8 cellular contexts compared by ENCODE assay signal in genomic region chr2:152098798-152099654, GRCh38. TPM values are rescaled to one million over a fixed set of nuclear protein-coding genes. Genes with fewer than 3 reads are reported as not detected.
DNase-seq lines count a peak whose midpoint lies in the region; ATAC-seq and TF ChIP-seq lines count a peak whose summit lies in the region.

CACNB4 (minus strand) TSS chr2:152099044.

- no peaks in the 10 kb centered on the region for H3K36me3 ChIP-seq in mammary epithelial cell (ENCODE audit: insufficient read depth, low read length)
- H3K36me3 ChIP-seq in stomach = no peaks in the 10 kb centered on the region

- TF ChIP-seq CTCF in GM20000 (IDR thresholded peaks at IDR 0.05; ENCODE audit: extremely low read depth, missing control alignments) = no peak
- no peak for TF ChIP-seq CTCF in mammary epithelial cell (conservative IDR thresholded peaks at IDR 0.05 in 1 of 2, IDR thresholded peaks at IDR 0.05 in 1 of 2; ENCODE audit: extremely low read depth in 1 of 2, insufficient read depth in 1 of 2, low read depth in 1 of 2, low read length in 2 of 2)
- TF ChIP-seq CTCF in stomach (IDR thresholded peaks at IDR 0.05) = no peak

- in situ Hi-C loops in Caki2 (cut with HindIII; ENCODE audit: low pct_unique_long_range_greater_than_20kb, low sequenced_read_pairs) (no loop called here), mammary epithelial cell (cut with MboI; ENCODE audit: low sequenced_read_pairs in 2 of 2) (no loop called here)

- intact Hi-C loops in mammary epithelial cell (cut with micrococcal nuclease) = no loop called here
- intact Hi-C loops in left colon (cut with DNase I, micrococcal nuclease) = no loop called here
- intact Hi-C loops in stomach (cut with DNase I; ENCODE audit: low total_unique reads) = no loop called here

- no peaks in the 10 kb centered on the region for H3K79me2 ChIP-seq in mammary epithelial cell (ENCODE audit: insufficient read depth, low read length)

- BruUV-seq in mammary epithelial cell (replicated peaks; lab: Mats Ljungman, UMichigan) = no TSS peak

- peaks cover 24% of the 10 kb centered on the region for H3K4me1 ChIP-seq in mammary epithelial cell (ENCODE audit: insufficient read depth, low read length)
- peaks cover 20 to 28% (median 23%) of the 10 kb centered on the region in 4 donors for H3K4me1 ChIP-seq in stomach

- H2AFZ ChIP-seq in mammary epithelial cell (ENCODE audit: low read depth, low read length) = peak within 1 kb of the TSS; percentile 80

- WGBS in mammary epithelial cell (ENCODE audit: low coverage, missing lambda C conversion rate) = 4% methylated on average over 10 of the region's 65 CpGs
- 0 to 1% (median 1%) methylated on average over 51 to 64 of the region's 65 CpGs for WGBS in stomach, 5 donors

- H3K4me2 ChIP-seq in mammary epithelial cell (ENCODE audit: insufficient read depth, low read depth, low read length) = peak within 1 kb of the TSS; percentile 89

- H3K4me3 ChIP-seq in mammary epithelial cell (replicated peaks in 1 of 3; ENCODE audit: insufficient read depth in 1 of 3, low read depth in 2 of 3, low read length in 3 of 3) = peak within 1 kb of the TSS; percentile 42 to 48 (median 48)
- H3K4me3 ChIP-seq in stomach = peak within 1 kb of the TSS; percentile 65 to 79 (median 74)

- no peak within 1 kb of the TSS for H3K9ac ChIP-seq in mammary epithelial cell (ENCODE audit: insufficient read depth, low read length)

- CTCF ChIA-PET in mammary epithelial cell (lab: Charles Lee; ENCODE audit: low non-redundant PET) = no interaction called here

- dilution Hi-C loops in mammary epithelial cell (cut with HindIII; ENCODE audit: low sequenced_read_pairs) = no loop called here

- H3K9me3 ChIP-seq in mammary epithelial cell (replicated peaks; ENCODE audit: insufficient read depth, low read length) (no peaks in the 10 kb centered on the region), stomach (no peaks in the 10 kb centered on the region)

- no peak within 1 kb of the TSS for H3K27ac ChIP-seq in mammary epithelial cell (ENCODE audit: insufficient read depth, low read depth, low read length)
- H3K27ac ChIP-seq in stomach = peak within 1 kb of the TSS; percentile 33 to 58 (median 39)

- TF ChIP-seq EP300 in stomach (IDR thresholded peaks at IDR 0.05) = no peak

- H3K27me3 ChIP-seq in mammary epithelial cell (ENCODE audit: insufficient read depth, low read length) = peaks cover 37% of the 10 kb centered on the region
- peaks cover 0 to 45% (median 21%) of the 10 kb centered on the region in 3 donors for H3K27me3 ChIP-seq in stomach

- no peak for TF ChIP-seq POLR2A in stomach (IDR thresholded peaks at IDR 0.05)

- ATAC-seq in left colon = peak; percentile 48

- no peaks in the 10 kb centered on the region for H4K20me1 ChIP-seq in mammary epithelial cell (ENCODE audit: insufficient read depth, low read length)

- DNase-seq in Caki2 (ENCODE audit: low read depth) (peak; percentile 40), GM20000 (ENCODE audit: low spot score) (peak; percentile 75), NOMO-1 treated with dmso at 0.1 percent for 144 hours (lab: John Stamatoyannopoulos, UW; ENCODE audit: unreplicated experiment) (peak; percentile 19), mammary epithelial cell (no peak), left colon (no peak), stomach (peak; percentile 29), SW 1271 (lab: John Stamatoyannopoulos, UW) (no peak)
- no peak for DNase-seq in activated CD4-positive, CD25-positive, alpha-beta regulatory T cell (lab: John Stamatoyannopoulos, UW)

RNA-seq across cellular contexts. Expression of gene CACNB4, which starts in this region (rescaled TPM):
- total RNA-seq in Caki2 (2014; rRNA removed; shearing (Covaris generic); ENCODE audit: low replicate concordance) = 0.10 and 0.17 TPM in 2 replicates
- total RNA-seq in mammary epithelial cell (under 1 TPM in 1 of 2 donors, not detected in 1; 0.17 TPM), left colon (1 to 10 TPM in 1 of 2 donors, under 1 TPM in 1; 0.55 to 1.3 TPM), stomach (1 to 10 TPM in 3 of 5 donors, under 1 TPM in 2; under 0.01 to 6.4 (median 4.3) TPM)
- polyA plus RNA-seq in mammary epithelial cell (not detected), stomach (1 to 10 TPM in 1 of 3 donors, under 1 TPM in 2; 0.31 to 1.5 (median 0.44) TPM)
- polyA minus RNA-seq in mammary epithelial cell = not detected

Comparison
In these comparisons a context has a peak if more than half of its experiments do, and no peak if none do; other contexts are left out.
1. Peak in DNase-seq in Caki2; RNA of the gene not detected or under 1 TPM.
2. DNase-seq: peak in GM20000 (single experiment), NOMO-1 treated with dmso at 0.1 percent for 144 hours (single experiment) and stomach (single experiment); none in mammary epithelial cell (single experiment), left colon (0 of 2), SW 1271 (0 of 2) and activated CD4-positive, CD25-positive, alpha-beta regulatory T cell (0 of 4).